Comparison of ENCODE assay signal across 1 cellular context in the genomic region with DNA sequence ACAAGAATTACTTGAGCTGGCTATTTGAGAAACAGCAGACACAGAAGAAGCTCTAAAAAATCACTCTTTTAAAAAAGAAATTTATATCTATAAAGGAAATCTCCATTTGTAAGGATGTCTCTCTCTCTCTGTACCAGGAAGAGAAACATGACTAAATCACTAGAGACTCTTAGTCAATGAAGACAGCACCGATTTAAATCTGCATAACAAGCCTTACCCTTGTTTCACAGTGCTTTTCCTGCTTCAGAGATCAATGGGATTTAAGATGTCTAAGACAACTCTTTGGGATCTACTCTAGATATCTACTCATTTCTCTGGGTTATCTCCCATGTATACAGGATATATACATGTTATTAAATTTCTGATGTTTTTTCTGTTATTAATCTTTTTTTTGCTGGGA.
TF ChIP-seq lines count a peak whose summit lies in the region.

No MANE protein-coding gene starts in this region.

TF ChIP-seq in WTC11, 78 proteins besides CTCF, POLR2A, EP300 and RAD21 (continued from another document):
- TF ChIP-seq, protein P1, sequence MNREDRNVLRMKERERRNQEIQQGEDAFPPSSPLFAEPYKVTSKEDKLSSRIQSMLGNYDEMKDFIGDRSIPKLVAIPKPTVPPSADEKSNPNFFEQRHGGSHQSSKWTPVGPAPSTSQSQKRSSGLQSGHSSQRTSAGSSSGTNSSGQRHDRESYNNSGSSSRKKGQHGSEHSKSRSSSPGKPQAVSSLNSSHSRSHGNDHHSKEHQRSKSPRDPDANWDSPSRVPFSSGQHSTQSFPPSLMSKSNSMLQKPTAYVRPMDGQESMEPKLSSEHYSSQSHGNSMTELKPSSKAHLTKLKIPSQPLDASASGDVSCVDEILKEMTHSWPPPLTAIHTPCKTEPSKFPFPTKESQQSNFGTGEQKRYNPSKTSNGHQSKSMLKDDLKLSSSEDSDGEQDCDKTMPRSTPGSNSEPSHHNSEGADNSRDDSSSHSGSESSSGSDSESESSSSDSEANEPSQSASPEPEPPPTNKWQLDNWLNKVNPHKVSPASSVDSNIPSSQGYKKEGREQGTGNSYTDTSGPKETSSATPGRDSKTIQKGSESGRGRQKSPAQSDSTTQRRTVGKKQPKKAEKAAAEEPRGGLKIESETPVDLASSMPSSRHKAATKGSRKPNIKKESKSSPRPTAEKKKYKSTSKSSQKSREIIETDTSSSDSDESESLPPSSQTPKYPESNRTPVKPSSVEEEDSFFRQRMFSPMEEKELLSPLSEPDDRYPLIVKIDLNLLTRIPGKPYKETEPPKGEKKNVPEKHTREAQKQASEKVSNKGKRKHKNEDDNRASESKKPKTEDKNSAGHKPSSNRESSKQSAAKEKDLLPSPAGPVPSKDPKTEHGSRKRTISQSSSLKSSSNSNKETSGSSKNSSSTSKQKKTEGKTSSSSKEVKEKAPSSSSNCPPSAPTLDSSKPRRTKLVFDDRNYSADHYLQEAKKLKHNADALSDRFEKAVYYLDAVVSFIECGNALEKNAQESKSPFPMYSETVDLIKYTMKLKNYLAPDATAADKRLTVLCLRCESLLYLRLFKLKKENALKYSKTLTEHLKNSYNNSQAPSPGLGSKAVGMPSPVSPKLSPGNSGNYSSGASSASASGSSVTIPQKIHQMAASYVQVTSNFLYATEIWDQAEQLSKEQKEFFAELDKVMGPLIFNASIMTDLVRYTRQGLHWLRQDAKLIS (CRISPR knock-in tag; IDR thresholded peaks at IDR 0.05; ENCODE audit: borderline replicate concordance), result no peak
- TF ChIP-seq, protein P2, sequence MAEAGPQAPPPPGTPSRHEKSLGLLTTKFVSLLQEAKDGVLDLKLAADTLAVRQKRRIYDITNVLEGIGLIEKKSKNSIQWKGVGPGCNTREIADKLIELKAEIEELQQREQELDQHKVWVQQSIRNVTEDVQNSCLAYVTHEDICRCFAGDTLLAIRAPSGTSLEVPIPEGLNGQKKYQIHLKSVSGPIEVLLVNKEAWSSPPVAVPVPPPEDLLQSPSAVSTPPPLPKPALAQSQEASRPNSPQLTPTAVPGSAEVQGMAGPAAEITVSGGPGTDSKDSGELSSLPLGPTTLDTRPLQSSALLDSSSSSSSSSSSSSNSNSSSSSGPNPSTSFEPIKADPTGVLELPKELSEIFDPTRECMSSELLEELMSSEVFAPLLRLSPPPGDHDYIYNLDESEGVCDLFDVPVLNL (CRISPR knock-in tag; IDR thresholded peaks at IDR 0.05; ENCODE audit: borderline replicate concordance, low read depth), result no peak
- no peak for TF ChIP-seq MXD4 (CRISPR knock-in tag; IDR thresholded peaks at IDR 0.05; ENCODE audit: borderline replicate concordance)
- no peak for TF ChIP-seq ZNF671 (CRISPR knock-in tag; IDR thresholded peaks at IDR 0.05)
- TF ChIP-seq, protein P3, sequence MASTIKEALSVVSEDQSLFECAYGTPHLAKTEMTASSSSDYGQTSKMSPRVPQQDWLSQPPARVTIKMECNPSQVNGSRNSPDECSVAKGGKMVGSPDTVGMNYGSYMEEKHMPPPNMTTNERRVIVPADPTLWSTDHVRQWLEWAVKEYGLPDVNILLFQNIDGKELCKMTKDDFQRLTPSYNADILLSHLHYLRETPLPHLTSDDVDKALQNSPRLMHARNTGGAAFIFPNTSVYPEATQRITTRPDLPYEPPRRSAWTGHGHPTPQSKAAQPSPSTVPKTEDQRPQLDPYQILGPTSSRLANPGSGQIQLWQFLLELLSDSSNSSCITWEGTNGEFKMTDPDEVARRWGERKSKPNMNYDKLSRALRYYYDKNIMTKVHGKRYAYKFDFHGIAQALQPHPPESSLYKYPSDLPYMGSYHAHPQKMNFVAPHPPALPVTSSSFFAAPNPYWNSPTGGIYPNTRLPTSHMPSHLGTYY (CRISPR knock-in tag; IDR thresholded peaks at IDR 0.05), result no peak
